ENCODE assay signal across 8 cellular contexts in the genomic region with DNA sequence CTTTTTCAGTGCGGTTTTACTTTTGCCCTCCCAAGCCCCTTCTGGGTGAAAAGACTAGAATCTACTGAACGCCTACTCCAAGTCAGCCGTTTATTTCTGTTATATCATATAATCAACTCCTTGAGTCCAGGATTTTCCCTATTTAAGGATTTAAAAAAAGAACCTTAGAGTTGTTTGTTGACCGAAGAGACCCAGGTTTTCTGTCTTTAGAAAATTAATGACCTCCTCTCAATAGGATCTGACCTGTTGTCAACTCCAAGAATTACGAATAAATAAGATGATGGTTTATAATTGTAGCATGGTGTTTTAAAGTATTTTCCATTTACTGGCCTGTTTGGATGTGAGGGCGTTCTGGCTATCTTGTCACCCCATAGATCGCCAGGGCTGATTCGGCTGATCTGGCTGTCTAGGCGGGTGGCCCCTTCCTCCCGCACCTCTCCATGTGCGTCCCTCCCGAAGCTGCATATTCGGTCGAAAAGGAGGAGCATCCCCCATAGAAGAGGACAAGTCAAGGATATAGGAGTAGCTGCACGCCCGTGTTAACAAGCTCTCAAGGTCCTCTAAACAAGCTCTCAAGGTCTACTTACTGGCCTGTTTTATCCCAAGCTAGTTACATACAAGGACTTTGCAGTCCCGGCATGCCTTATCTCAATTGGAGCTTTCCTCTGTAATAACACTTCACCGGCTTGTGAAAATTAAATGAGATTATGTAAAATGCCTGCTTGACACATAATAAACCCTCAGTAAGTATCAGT. TPM values are rescaled to one million over a fixed set of nuclear protein-coding genes. Genes with fewer than 3 reads are reported as not detected.
A peak's percentile ranks its signal among the peaks of the same experiment; 100 is the strongest.
DNase-seq lines count a peak whose midpoint lies in the region; ATAC-seq and TF ChIP-seq lines count a peak whose summit lies in the region.

No MANE protein-coding gene starts in this region.

- H3K4me1 Mint-ChIP-seq in activated T-cell treated with anti-CD3 and anti-CD28 coated beads, Interleukin-2, amount 50 U/mL, for 72 hours (ENCODE audit: low read depth) = peaks cover 45% of the 10 kb centered on the region
- H3K4me1 Mint-ChIP-seq in stimulated activated naive CD8-positive, alpha-beta T cell treated with anti-CD3 and anti-CD28 coated beads, Interleukin-15, amount 100 ng/mL, for 72 hours = peaks cover 51% of the 10 kb centered on the region

- H3K27me3 ChIP-seq in heart right ventricle = no peaks in the 10 kb centered on the region

- no peak for TF ChIP-seq CTCF in heart right ventricle (IDR thresholded peaks at IDR 0.05)

- 19 to 22% methylated on average over 18 of the region's 18 CpGs for WGBS in heart right ventricle, 2 donors

- H3K4me3 Mint-ChIP-seq in activated T-cell treated with anti-CD3 and anti-CD28 coated beads, Interleukin-2, amount 50 U/mL, for 72 hours = peak overlapping the region; percentile 96 to 98
- H3K4me3 Mint-ChIP-seq in stimulated activated naive CD8-positive, alpha-beta T cell treated with anti-CD3 and anti-CD28 coated beads, Interleukin-15, amount 100 ng/mL, for 72 hours = peak overlapping the region; percentile 94 to 96

- H3K4me3 ChIP-seq in heart right ventricle (peak overlapping the region; percentile 89 to 99 (median 92)), iPS-18c (ENCODE audit: insufficient read depth, low read depth, low read length) (peak overlapping the region; percentile 83; the same call in 1 of the 2 replicates)

- peak overlapping the region in 9 of 10 donors; percentile 82 to 98 (median 95) for H3K27ac ChIP-seq in heart right ventricle

- H3K36me3 Mint-ChIP-seq in activated T-cell treated with anti-CD3 and anti-CD28 coated beads, Interleukin-2, amount 50 U/mL, for 72 hours (ENCODE audit: insufficient read depth in 2 of 2) = peaks cover 5 to 7% of the 10 kb centered on the region in 2 donors

- H3K9me3 ChIP-seq in heart right ventricle (no peaks in the 10 kb centered on the region), iPS-18c (ENCODE audit: control insufficient read depth, insufficient read depth, low read length) (no peaks in the 10 kb centered on the region)

- peak in 1 of 2 donors; percentile 8 for DNase-seq in heart right ventricle
- no peak for DNase-seq in Right ventricle myocardium inferior (ENCODE audit: missing footprints)
- no peak for DNase-seq in activated T-cell treated with anti-CD3 and anti-CD28 coated beads, Interleukin-2, amount 50 U/mL, for 72 hours
- peak in 1 of 2 donors; percentile 9 for DNase-seq in stimulated activated naive CD8-positive, alpha-beta T cell treated with anti-CD3 and anti-CD28 coated beads, Interleukin-15, amount 100 ng/mL, for 72 hours
- no peak for DNase-seq in HCEC 1CT

- ATAC-seq in heart right ventricle (no peak), Right ventricle myocardium inferior (no peak), HG03442 (IDR thresholded peaks at IDR 0.05; ENCODE audit: unreplicated experiment) (no peak), HG03432 (IDR thresholded peaks at IDR 0.05; ENCODE audit: unreplicated experiment) (no peak)
- ATAC-seq in activated T-cell treated with anti-CD3 and anti-CD28 coated beads, Interleukin-2, amount 50 U/mL, for 72 hours (replicated peaks in 1 of 2) = no peak
- ATAC-seq in stimulated activated naive CD8-positive, alpha-beta T cell treated with anti-CD3 and anti-CD28 coated beads, Interleukin-15, amount 100 ng/mL, for 72 hours = no peak

- H3K36me3 ChIP-seq in heart right ventricle = no peaks in the 10 kb centered on the region

- H3K27ac Mint-ChIP-seq in activated T-cell treated with anti-CD3 and anti-CD28 coated beads, Interleukin-2, amount 50 U/mL, for 72 hours = peak overlapping the region; percentile 97
- H3K27ac Mint-ChIP-seq in stimulated activated naive CD8-positive, alpha-beta T cell treated with anti-CD3 and anti-CD28 coated beads, Interleukin-15, amount 100 ng/mL, for 72 hours = peak overlapping the region; percentile 99

- H3K4me1 ChIP-seq in heart right ventricle = peaks cover 4 to 36% (median 29%) of the 10 kb centered on the region in 9 donors

- no peaks in the 10 kb centered on the region for H3K9me3 Mint-ChIP-seq in activated T-cell treated with anti-CD3 and anti-CD28 coated beads, Interleukin-2, amount 50 U/mL, for 72 hours
- no peaks in the 10 kb centered on the region for H3K9me3 Mint-ChIP-seq in stimulated activated naive CD8-positive, alpha-beta T cell treated with anti-CD3 and anti-CD28 coated beads, Interleukin-15, amount 100 ng/mL, for 72 hours

- H3K27me3 Mint-ChIP-seq in activated T-cell treated with anti-CD3 and anti-CD28 coated beads, Interleukin-2, amount 50 U/mL, for 72 hours (ENCODE audit: low read depth) = no peaks in the 10 kb centered on the region
- no peaks in the 10 kb centered on the region for H3K27me3 Mint-ChIP-seq in stimulated activated naive CD8-positive, alpha-beta T cell treated with anti-CD3 and anti-CD28 coated beads, Interleukin-15, amount 100 ng/mL, for 72 hours

- intact Hi-C loops in heart right ventricle (cut with DNase I) (loop anchor here in 2 of 10 donors (10.0 kb wide), 1 partner anchor 125 kb away; no protein-coding TSS in a partner anchor), Right ventricle myocardium inferior (cut with DNase I) (loop anchor here (1.0 to 10.0 kb wide), 4 partner anchors 25 to 235 kb away; partner anchors contain the start of genes DCAF12 and UBE2R2)

RNA-seq across cellular contexts. Expression of gene UBAP2, which starts 1.1 kb away (rescaled TPM):
- total RNA-seq in heart right ventricle = 10 to 100 TPM; 23.5 to 36.9 (median 27.9) TPM
- 10 to 100 TPM; 11.7 to 20.1 TPM for polyA plus RNA-seq in heart right ventricle
- 28.9 TPM for total RNA-seq in Right ventricle myocardium inferior
- 10 to 100 TPM; 32.1 to 34.5 TPM for total RNA-seq in activated T-cell treated with anti-CD3 and anti-CD28 coated beads, Interleukin-2, amount 50 U/mL, for 72 hours
